In genomic region chr20:32360333-32360634, GRCh38 we compare ENCODE assay signal across 9 cellular contexts. TPM values are rescaled to one million over a fixed set of nuclear protein-coding genes. Genes with fewer than 3 reads are reported as not detected.
DNase-seq lines count a peak whose midpoint lies in the region; ATAC-seq and TF ChIP-seq lines count a peak whose summit lies in the region.
"Had no signal": no experiment of that assay in that cellular context is flagged by ENCODE, and none has a peak within 500 bp of the region (broad histone marks: within the 10 kb centered on the region; RNA-seq: fewer than 3 reads in every experiment).

No MANE protein-coding gene starts in this region.

- H3K27me3 ChIP-seq in left lung: no peaks in the 10 kb centered on the region

- peak overlapping the region; percentile 64 for H3K27ac Mint-ChIP-seq in T-helper 2 cell treated with Interferon-gamma antibody and Interleukin-4, amounts not matched to agents 5 μg/mL and 100 μg/mL, for 36 hours
- peak overlapping the region; percentile 94 for H3K27ac Mint-ChIP-seq in activated naive CD8-positive, alpha-beta T cell treated with anti-CD3 and anti-CD28 coated beads, Interleukin-2, amount 10 ng/mL, durations not matched to agents 7 days and 5 days

- ATAC-seq in activated naive CD8-positive, alpha-beta T cell treated with anti-CD3 and anti-CD28 coated beads, Interleukin-2, amount 10 ng/mL, durations not matched to agents 7 days and 5 days (ENCODE audit: low read depth): no peak
- ATAC-seq in left lung (no peak), GM21447 (IDR thresholded peaks at IDR 0.05; ENCODE audit: unreplicated experiment) (no peak)

- H3K4me1 ChIP-seq in left lung: peaks cover 7 to 79% of the 10 kb centered on the region in 2 donors

- in situ Hi-C loops in ACHN (cut with HindIII; ENCODE audit: low pct_ligation_motif_present, low pct_unique_long_range_greater_than_20kb, low sequenced_read_pairs): no loop called here

- no peaks in the 10 kb centered on the region for H3K9me3 ChIP-seq in left lung

- peaks cover 27% of the 10 kb centered on the region for H3K36me3 Mint-ChIP-seq in T-helper 2 cell treated with Interferon-gamma antibody and Interleukin-4, amounts not matched to agents 5 μg/mL and 100 μg/mL, for 36 hours (ENCODE audit: low read depth)
- peaks cover 10% of the 10 kb centered on the region for H3K36me3 Mint-ChIP-seq in activated naive CD8-positive, alpha-beta T cell treated with anti-CD3 and anti-CD28 coated beads, Interleukin-2, amount 10 ng/mL, durations not matched to agents 7 days and 5 days

- H3K4me1 Mint-ChIP-seq in T-helper 2 cell treated with Interferon-gamma antibody and Interleukin-4, amounts not matched to agents 5 μg/mL and 100 μg/mL, for 36 hours (ENCODE audit: low read depth): peaks cover 60% of the 10 kb centered on the region
- H3K4me1 Mint-ChIP-seq in activated naive CD8-positive, alpha-beta T cell treated with anti-CD3 and anti-CD28 coated beads, Interleukin-2, amount 10 ng/mL, durations not matched to agents 7 days and 5 days: peaks cover 55% of the 10 kb centered on the region

- H3K36me3 ChIP-seq in left lung: no peaks in the 10 kb centered on the region

- H3K27me3 Mint-ChIP-seq in T-helper 2 cell treated with Interferon-gamma antibody and Interleukin-4, amounts not matched to agents 5 μg/mL and 100 μg/mL, for 36 hours (ENCODE audit: low read depth): no peaks in the 10 kb centered on the region
- no peaks in the 10 kb centered on the region for H3K27me3 Mint-ChIP-seq in activated naive CD8-positive, alpha-beta T cell treated with anti-CD3 and anti-CD28 coated beads, Interleukin-2, amount 10 ng/mL, durations not matched to agents 7 days and 5 days

- H3K4me3 Mint-ChIP-seq in T-helper 2 cell treated with Interferon-gamma antibody and Interleukin-4, amounts not matched to agents 5 μg/mL and 100 μg/mL, for 36 hours: peak overlapping the region; percentile 94
- H3K4me3 Mint-ChIP-seq in activated naive CD8-positive, alpha-beta T cell treated with anti-CD3 and anti-CD28 coated beads, Interleukin-2, amount 10 ng/mL, durations not matched to agents 7 days and 5 days: peak overlapping the region; percentile 96

- peak overlapping the region; percentile 95 to 96 for H3K27ac ChIP-seq in left lung
- peak overlapping the region; percentile 18 for H3K27ac ChIP-seq in substantia nigra (ENCODE audit: low read depth, low read length, poor library complexity, severe bottlenecking)

- DNase-seq in T-helper 2 cell treated with Interferon-gamma antibody and Interleukin-4, amounts not matched to agents 5 μg/mL and 100 μg/mL, for 36 hours (ENCODE audit: low spot score): no peak
- DNase-seq in T-helper 2 cell (no peak), left lung (no peak), substantia nigra (lab: John Stamatoyannopoulos, UW) (no peak), putamen (ENCODE audit: low spot score) (no peak), ACHN (no peak)
- no peak for DNase-seq in activated naive CD8-positive, alpha-beta T cell treated with anti-CD3 and anti-CD28 coated beads, Interleukin-2, amount 10 ng/mL, durations not matched to agents 7 days and 5 days
- DNase-seq: stimulated activated CD4-positive, alpha-beta T cell treated with anti-CD3 and anti-CD28 coated beads, Interleukin-2, amount 100 ng/mL, for 48 hours had no signal

- peak overlapping the region; percentile 91 to 93 for H3K4me3 ChIP-seq in left lung

- no peaks in the 10 kb centered on the region for H3K9me3 Mint-ChIP-seq in T-helper 2 cell treated with Interferon-gamma antibody and Interleukin-4, amounts not matched to agents 5 μg/mL and 100 μg/mL, for 36 hours
- no peaks in the 10 kb centered on the region for H3K9me3 Mint-ChIP-seq in activated naive CD8-positive, alpha-beta T cell treated with anti-CD3 and anti-CD28 coated beads, Interleukin-2, amount 10 ng/mL, durations not matched to agents 7 days and 5 days

- POLR2A ChIA-PET in activated naive CD8-positive, alpha-beta T cell treated with anti-CD3 and anti-CD28 coated beads, Interleukin-2, amount 10 ng/mL, durations not matched to agents 7 days and 5 days (lab: Charles Lee): no interaction called here

- no peak for TF ChIP-seq CTCF in left lung (IDR thresholded peaks at IDR 0.05)

- intact Hi-C loops in left lung (cut with DNase I): no loop called here

RNA-seq across cellular contexts. Expression of gene ASXL1, which starts 2.2 kb away (rescaled TPM):
- total RNA-seq in activated naive CD8-positive, alpha-beta T cell treated with anti-CD3 and anti-CD28 coated beads, Interleukin-2, amount 10 ng/mL, durations not matched to agents 7 days and 5 days: 100 to 1,000 TPM; 102 to 107 TPM
- total RNA-seq in left lung: 10 to 100 TPM; 51.1 to 69.2 TPM
